Comparison of ENCODE assay signal across 1 cellular context in the genomic region with DNA sequence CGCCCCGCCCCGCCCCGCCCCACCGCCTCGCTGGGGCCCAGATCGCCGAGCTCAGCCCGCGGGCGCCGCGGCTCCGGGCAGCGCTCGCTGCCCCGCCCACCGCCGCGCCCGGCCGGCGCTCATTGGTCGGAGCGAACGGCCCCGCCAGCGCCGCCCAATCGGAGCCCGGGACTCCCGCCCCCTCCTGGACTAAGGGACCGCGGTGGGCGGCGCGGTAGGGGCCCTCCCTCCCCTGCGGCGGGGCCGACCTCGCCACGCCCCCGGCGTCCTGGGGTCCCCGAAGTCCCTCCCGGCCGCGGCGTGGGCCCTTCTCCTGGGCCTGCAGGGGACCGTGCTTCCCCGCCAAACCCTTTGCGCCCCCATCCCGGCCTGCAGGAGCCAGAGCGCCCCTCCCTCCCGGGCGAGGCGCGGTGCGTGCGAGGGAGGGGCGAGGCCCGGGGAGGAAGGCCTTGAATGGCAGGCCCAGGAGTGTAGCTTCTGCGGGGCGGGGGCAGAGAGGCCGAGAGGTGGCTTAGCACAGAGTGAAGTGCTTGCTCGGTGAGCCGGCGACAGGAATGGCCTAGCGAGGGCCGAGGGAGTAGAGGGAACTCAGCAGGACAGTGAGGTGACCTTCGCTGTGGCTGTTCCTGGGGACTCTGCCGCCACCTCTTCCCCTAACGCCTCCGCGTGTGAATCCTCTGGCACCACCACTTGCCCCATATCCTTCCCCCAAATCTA.
TF ChIP-seq lines count a peak whose summit lies in the region.

A gene (minus strand): TSS at position 51 of the 717 bp plus-strand sequence. CDS start 7,366 bp downstream, outside the sequence.

TF ChIP-seq in HepG2, 621 proteins besides CTCF, POLR2A, EP300 and RAD21 (continued from another document and continues in another):
- TF ChIP-seq, protein P1, sequence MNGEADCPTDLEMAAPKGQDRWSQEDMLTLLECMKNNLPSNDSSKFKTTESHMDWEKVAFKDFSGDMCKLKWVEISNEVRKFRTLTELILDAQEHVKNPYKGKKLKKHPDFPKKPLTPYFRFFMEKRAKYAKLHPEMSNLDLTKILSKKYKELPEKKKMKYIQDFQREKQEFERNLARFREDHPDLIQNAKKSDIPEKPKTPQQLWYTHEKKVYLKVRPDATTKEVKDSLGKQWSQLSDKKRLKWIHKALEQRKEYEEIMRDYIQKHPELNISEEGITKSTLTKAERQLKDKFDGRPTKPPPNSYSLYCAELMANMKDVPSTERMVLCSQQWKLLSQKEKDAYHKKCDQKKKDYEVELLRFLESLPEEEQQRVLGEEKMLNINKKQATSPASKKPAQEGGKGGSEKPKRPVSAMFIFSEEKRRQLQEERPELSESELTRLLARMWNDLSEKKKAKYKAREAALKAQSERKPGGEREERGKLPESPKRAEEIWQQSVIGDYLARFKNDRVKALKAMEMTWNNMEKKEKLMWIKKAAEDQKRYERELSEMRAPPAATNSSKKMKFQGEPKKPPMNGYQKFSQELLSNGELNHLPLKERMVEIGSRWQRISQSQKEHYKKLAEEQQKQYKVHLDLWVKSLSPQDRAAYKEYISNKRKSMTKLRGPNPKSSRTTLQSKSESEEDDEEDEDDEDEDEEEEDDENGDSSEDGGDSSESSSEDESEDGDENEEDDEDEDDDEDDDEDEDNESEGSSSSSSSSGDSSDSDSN (CRISPR knock-in tag; IDR thresholded peaks at IDR 0.05), result peak; percentile 52; the same call in 1 of the 2 replicates
- TF ChIP-seq RELA (CRISPR knock-in tag; IDR thresholded peaks at IDR 0.05) (no peak), ZNF124 (CRISPR knock-in tag; IDR thresholded peaks at IDR 0.05) (no peak), ZNF430 (CRISPR knock-in tag; IDR thresholded peaks at IDR 0.05) (no peak), ZNF451 (CRISPR knock-in tag; IDR thresholded peaks at IDR 0.05) (peak; percentile 72; the same call in 1 of the 2 replicates), ZNF10 (CRISPR knock-in tag; IDR thresholded peaks at IDR 0.05; ENCODE audit: borderline replicate concordance, low read depth) (no peak), KMT2B (CRISPR knock-in tag; IDR thresholded peaks at IDR 0.05) (no peak), KDM6A (CRISPR knock-in tag; IDR thresholded peaks at IDR 0.05; ENCODE audit: low read depth) (no peak), NFKBIZ (CRISPR knock-in tag; IDR thresholded peaks at IDR 0.05) (no peak), SETDB1 (CRISPR knock-in tag; IDR thresholded peaks at IDR 0.05; ENCODE audit: borderline replicate concordance) (no peak), STAT5B (CRISPR knock-in tag; IDR thresholded peaks at IDR 0.05) (no peak)
- TF ChIP-seq, protein P2, sequence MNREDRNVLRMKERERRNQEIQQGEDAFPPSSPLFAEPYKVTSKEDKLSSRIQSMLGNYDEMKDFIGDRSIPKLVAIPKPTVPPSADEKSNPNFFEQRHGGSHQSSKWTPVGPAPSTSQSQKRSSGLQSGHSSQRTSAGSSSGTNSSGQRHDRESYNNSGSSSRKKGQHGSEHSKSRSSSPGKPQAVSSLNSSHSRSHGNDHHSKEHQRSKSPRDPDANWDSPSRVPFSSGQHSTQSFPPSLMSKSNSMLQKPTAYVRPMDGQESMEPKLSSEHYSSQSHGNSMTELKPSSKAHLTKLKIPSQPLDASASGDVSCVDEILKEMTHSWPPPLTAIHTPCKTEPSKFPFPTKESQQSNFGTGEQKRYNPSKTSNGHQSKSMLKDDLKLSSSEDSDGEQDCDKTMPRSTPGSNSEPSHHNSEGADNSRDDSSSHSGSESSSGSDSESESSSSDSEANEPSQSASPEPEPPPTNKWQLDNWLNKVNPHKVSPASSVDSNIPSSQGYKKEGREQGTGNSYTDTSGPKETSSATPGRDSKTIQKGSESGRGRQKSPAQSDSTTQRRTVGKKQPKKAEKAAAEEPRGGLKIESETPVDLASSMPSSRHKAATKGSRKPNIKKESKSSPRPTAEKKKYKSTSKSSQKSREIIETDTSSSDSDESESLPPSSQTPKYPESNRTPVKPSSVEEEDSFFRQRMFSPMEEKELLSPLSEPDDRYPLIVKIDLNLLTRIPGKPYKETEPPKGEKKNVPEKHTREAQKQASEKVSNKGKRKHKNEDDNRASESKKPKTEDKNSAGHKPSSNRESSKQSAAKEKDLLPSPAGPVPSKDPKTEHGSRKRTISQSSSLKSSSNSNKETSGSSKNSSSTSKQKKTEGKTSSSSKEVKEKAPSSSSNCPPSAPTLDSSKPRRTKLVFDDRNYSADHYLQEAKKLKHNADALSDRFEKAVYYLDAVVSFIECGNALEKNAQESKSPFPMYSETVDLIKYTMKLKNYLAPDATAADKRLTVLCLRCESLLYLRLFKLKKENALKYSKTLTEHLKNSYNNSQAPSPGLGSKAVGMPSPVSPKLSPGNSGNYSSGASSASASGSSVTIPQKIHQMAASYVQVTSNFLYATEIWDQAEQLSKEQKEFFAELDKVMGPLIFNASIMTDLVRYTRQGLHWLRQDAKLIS (CRISPR knock-in tag; IDR thresholded peaks at IDR 0.05), result no peak
- TF ChIP-seq, protein P3, sequence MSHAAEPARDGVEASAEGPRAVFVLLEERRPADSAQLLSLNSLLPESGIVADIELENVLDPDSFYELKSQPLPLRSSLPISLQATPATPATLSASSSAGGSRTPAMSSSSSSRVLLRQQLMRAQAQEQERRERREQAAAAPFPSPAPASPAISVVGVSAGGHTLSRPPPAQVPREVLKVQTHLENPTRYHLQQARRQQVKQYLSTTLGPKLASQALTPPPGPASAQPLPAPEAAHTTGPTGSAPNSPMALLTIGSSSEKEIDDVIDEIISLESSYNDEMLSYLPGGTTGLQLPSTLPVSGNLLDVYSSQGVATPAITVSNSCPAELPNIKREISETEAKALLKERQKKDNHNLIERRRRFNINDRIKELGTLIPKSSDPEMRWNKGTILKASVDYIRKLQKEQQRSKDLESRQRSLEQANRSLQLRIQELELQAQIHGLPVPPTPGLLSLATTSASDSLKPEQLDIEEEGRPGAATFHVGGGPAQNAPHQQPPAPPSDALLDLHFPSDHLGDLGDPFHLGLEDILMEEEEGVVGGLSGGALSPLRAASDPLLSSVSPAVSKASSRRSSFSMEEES (CRISPR knock-in tag; IDR thresholded peaks at IDR 0.05), result no peak; the same call in 1 of the 2 replicates
- TF ChIP-seq, protein P4, sequence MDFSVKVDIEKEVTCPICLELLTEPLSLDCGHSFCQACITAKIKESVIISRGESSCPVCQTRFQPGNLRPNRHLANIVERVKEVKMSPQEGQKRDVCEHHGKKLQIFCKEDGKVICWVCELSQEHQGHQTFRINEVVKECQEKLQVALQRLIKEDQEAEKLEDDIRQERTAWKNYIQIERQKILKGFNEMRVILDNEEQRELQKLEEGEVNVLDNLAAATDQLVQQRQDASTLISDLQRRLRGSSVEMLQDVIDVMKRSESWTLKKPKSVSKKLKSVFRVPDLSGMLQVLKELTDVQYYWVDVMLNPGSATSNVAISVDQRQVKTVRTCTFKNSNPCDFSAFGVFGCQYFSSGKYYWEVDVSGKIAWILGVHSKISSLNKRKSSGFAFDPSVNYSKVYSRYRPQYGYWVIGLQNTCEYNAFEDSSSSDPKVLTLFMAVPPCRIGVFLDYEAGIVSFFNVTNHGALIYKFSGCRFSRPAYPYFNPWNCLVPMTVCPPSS (IDR thresholded peaks at IDR 0.05), result no peak
- TF ChIP-seq, protein P5, sequence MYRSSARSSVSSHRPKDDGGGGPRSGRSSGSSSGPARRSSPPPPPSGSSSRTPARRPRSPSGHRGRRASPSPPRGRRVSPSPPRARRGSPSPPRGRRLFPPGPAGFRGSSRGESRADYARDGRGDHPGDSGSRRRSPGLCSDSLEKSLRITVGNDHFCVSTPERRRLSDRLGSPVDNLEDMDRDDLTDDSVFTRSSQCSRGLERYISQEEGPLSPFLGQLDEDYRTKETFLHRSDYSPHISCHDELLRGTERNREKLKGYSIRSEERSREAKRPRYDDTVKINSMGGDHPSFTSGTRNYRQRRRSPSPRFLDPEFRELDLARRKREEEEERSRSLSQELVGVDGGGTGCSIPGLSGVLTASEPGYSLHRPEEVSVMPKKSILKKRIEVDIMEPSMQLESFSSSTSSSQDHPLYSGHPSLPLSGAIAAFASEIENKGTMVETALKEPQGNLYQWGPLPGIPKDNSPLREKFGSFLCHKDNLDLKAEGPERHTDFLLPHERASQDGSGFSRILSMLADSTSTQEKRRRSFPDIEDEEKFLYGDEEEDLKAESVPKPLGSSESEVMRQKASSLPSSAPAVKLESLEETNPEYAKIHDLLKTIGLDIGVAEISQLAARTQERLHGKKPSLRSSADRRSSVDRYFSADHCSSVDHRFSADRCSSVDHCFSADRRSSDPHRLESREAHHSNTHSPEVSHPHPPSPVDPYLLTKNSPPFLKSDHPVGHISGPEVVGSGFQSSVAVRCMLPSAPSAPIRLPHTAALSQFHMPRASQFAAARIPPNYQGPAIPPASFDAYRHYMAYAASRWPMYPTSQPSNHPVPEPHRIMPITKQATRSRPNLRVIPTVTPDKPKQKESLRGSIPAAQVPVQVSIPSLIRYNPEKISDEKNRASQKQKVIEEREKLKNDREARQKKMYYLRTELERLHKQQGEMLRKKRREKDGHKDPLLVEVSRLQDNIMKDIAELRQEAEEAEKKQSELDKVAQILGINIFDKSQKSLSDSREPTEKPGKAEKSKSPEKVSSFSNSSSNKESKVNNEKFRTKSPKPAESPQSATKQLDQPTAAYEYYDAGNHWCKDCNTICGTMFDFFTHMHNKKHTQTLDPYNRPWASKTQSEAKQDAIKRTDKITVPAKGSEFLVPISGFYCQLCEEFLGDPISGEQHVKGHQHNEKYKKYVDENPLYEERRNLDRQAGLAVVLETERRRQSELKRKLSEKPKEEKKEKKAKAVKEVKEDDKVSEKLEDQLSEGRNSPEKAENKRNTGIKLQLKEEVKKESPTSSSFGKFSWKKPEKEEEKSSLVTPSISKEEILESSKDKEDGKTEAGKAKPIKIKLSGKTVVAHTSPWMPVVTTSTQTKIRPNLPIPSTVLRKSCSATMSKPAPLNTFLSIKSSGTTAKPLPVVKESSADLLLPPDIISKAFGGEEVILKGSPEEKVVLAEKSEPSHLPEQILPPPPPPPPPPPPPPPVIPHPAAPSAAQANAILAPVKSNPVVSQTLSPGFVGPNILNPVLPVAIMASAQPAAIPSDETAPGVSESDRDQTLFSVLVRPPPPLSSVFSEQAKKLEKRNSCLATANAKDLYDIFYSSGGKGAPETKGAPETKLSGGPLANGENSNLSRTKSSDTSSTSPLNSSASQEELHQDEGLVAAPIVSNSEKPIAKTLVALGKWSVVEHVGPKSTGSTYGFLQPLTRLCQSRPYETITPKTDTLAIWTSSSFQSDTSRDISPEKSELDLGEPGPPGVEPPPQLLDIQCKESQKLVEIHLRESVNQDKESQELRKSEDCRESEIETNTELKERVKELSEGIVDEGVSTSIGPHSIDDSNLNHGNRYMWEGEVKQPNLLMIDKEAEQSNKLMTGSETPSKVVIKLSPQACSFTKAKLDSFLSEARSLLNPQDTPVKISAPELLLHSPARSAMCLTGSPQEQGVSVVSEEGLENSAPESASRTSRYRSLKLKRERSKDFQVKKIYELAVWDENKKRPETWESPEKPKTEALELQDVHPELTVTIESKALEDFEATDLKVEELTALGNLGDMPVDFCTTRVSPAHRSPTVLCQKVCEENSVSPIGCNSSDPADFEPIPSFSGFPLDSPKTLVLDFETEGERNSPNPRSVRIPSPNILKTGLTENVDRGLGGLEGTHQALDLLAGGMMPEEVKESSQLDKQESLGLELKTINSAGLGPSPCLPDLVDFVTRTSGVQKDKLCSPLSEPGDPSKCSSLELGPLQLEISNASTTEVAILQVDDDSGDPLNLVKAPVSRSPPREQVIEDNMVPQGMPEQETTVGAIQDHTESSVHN (CRISPR knock-in tag; IDR thresholded peaks at IDR 0.05), result no peak
- TF ChIP-seq, protein P6, sequence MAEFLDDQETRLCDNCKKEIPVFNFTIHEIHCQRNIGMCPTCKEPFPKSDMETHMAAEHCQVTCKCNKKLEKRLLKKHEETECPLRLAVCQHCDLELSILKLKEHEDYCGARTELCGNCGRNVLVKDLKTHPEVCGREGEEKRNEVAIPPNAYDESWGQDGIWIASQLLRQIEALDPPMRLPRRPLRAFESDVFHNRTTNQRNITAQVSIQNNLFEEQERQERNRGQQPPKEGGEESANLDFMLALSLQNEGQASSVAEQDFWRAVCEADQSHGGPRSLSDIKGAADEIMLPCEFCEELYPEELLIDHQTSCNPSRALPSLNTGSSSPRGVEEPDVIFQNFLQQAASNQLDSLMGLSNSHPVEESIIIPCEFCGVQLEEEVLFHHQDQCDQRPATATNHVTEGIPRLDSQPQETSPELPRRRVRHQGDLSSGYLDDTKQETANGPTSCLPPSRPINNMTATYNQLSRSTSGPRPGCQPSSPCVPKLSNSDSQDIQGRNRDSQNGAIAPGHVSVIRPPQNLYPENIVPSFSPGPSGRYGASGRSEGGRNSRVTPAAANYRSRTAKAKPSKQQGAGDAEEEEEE (CRISPR knock-in tag; IDR thresholded peaks at IDR 0.05; ENCODE audit: borderline replicate concordance), result no peak
- TF ChIP-seq, protein P7, sequence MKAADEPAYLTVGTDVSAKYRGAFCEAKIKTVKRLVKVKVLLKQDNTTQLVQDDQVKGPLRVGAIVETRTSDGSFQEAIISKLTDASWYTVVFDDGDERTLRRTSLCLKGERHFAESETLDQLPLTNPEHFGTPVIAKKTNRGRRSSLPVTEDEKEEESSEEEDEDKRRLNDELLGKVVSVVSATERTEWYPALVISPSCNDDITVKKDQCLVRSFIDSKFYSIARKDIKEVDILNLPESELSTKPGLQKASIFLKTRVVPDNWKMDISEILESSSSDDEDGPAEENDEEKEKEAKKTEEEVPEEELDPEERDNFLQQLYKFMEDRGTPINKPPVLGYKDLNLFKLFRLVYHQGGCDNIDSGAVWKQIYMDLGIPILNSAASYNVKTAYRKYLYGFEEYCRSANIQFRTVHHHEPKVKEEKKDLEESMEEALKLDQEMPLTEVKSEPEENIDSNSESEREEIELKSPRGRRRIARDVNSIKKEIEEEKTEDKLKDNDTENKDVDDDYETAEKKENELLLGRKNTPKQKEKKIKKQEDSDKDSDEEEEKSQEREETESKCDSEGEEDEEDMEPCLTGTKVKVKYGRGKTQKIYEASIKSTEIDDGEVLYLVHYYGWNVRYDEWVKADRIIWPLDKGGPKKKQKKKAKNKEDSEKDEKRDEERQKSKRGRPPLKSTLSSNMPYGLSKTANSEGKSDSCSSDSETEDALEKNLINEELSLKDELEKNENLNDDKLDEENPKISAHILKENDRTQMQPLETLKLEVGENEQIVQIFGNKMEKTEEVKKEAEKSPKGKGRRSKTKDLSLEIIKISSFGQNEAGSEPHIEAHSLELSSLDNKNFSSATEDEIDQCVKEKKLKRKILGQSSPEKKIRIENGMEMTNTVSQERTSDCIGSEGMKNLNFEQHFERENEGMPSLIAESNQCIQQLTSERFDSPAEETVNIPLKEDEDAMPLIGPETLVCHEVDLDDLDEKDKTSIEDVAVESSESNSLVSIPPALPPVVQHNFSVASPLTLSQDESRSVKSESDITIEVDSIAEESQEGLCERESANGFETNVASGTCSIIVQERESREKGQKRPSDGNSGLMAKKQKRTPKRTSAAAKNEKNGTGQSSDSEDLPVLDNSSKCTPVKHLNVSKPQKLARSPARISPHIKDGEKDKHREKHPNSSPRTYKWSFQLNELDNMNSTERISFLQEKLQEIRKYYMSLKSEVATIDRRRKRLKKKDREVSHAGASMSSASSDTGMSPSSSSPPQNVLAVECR (CRISPR knock-in tag; IDR thresholded peaks at IDR 0.05; ENCODE audit: borderline replicate concordance), result peak; percentile 59; the same call in 1 of the 2 replicates
- TF ChIP-seq, protein P8, sequence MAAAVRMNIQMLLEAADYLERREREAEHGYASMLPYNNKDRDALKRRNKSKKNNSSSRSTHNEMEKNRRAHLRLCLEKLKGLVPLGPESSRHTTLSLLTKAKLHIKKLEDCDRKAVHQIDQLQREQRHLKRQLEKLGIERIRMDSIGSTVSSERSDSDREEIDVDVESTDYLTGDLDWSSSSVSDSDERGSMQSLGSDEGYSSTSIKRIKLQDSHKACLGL (CRISPR knock-in tag; IDR thresholded peaks at IDR 0.05), result peak; percentile 55; the same call in 1 of the 2 replicates
